In the genomic region with DNA sequence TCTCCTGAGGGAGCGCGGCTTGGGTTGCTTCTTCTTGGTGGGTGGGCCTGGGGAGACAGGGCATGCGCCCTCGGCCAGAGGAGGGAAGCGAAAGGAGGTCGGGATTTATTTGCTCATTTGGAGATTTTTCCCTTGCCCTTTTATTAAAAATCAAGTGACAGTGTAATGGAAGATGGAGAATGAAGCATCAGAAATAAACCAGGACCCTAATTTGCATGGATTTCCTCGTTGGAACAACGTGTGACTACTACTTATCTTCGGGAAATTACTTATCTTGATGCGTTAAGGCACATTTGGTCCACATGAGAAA, we compare ENCODE assay signal across 8 cellular contexts. TPM values are rescaled to one million over a fixed set of nuclear protein-coding genes. Genes with fewer than 3 reads are reported as not detected.
DNase-seq lines count a peak whose midpoint lies in the region; ATAC-seq and TF ChIP-seq lines count a peak whose summit lies in the region.
"Had no signal": no experiment of that assay in that cellular context is flagged by ENCODE, and none has a peak within 500 bp of the region (broad histone marks: within the 10 kb centered on the region; RNA-seq: fewer than 3 reads in every experiment).

No MANE protein-coding gene starts in this region.

- H3K36me3 ChIP-seq in H7 (replicated peaks; ENCODE audit: control insufficient read depth, insufficient read depth, low read length) (no peaks in the 10 kb centered on the region), fibroblast of lung (ENCODE audit: control insufficient read depth, insufficient read depth, low read length) (no peaks in the 10 kb centered on the region), neuron (ENCODE audit: insufficient read depth, low read length) (no peaks in the 10 kb centered on the region)

- H3K4me3 ChIP-seq in H7 (ENCODE audit: insufficient read depth, low read depth, low read length) (peak overlapping the region; percentile 92), fibroblast of lung (replicated peaks in 1 of 4; ENCODE audit: control extremely low read depth in 1 of 4, insufficient read depth in 1 of 4, low read depth in 3 of 4, low read length in 4 of 4) (peak overlapping the region; percentile 52 to 90 (median 75)), neuron (ENCODE audit: low read length) (peak overlapping the region; percentile 73)

- in situ Hi-C loops in SK-MEL-5 (cut with HindIII; ENCODE audit: low pct_unique_long_range_greater_than_20kb, low sequenced_read_pairs) = no loop called here

- H2AFZ ChIP-seq in fibroblast of lung (ENCODE audit: low read length) = peak overlapping the region; percentile 43
- peak overlapping the region; percentile 59 for H2AFZ ChIP-seq in neuron (ENCODE audit: low read depth, low read length)

- DNase-seq in H7 = peak; percentile 27
- peak; percentile 56 for DNase-seq in SK-MEL-5 (ENCODE audit: low read depth, low spot score)
- DNase-seq in fibroblast of lung (ENCODE audit: low read depth in 2 of 2) = peak; percentile 57 to 58
- DNase-seq in NCI-H2029 treated with DMSO at 0.1 percent for 48 hours (lab: John Stamatoyannopoulos, UW) = no peak

- ATAC-seq in GM19467 (IDR thresholded peaks at IDR 0.05; ENCODE audit: unreplicated experiment) (no peak), GM21619 (IDR thresholded peaks at IDR 0.05; ENCODE audit: unreplicated experiment) (no peak)

- peak overlapping the region; percentile 73 for H3K27ac ChIP-seq in fibroblast of lung (ENCODE audit: insufficient read depth, low read length)

- no peak for TF ChIP-seq CTCF in fibroblast of lung (conservative IDR thresholded peaks at IDR 0.05 in 1 of 2, IDR thresholded peaks at IDR 0.05 in 1 of 2; ENCODE audit: low read depth in 1 of 2, low read length in 2 of 2)

- peaks cover 13% of the 10 kb centered on the region for H3K4me1 ChIP-seq in fibroblast of lung (ENCODE audit: control insufficient read depth, extremely low read depth, insufficient read depth, low read length)
- H3K4me1 ChIP-seq in neuron (ENCODE audit: insufficient read depth, low read length) = peaks cover 18% of the 10 kb centered on the region

- H4K20me1 ChIP-seq in fibroblast of lung (ENCODE audit: control insufficient read depth, extremely low read depth, insufficient read depth, low read length) = no peaks in the 10 kb centered on the region

- H3K9ac ChIP-seq in fibroblast of lung (ENCODE audit: insufficient read depth, low read length) = peak overlapping the region; percentile 81

- H3K27me3 ChIP-seq in H7 (ENCODE audit: control insufficient read depth, insufficient read depth, low read length) (no peaks in the 10 kb centered on the region), fibroblast of lung (ENCODE audit: control insufficient read depth, insufficient read depth, low read length) (no peaks in the 10 kb centered on the region), neuron (ENCODE audit: insufficient read depth, low read length) (no peaks in the 10 kb centered on the region)

- H3K4me2 ChIP-seq in fibroblast of lung (ENCODE audit: extremely low read depth, insufficient read depth, low read length) = peak overlapping the region; percentile 42

- H3K79me2 ChIP-seq in fibroblast of lung (ENCODE audit: control insufficient read depth, insufficient read depth, low read length) = peaks cover 26% of the 10 kb centered on the region

- H3K9me3 ChIP-seq in fibroblast of lung (ENCODE audit: control insufficient read depth, insufficient read depth, low read depth, low read length) = no peaks in the 10 kb centered on the region
- H3K9me3 ChIP-seq in neuron (ENCODE audit: low read length) = no peaks in the 10 kb centered on the region

RNA-seq across cellular contexts. Expression of gene CLOCK, which starts 0.7 kb away (rescaled TPM):
- total RNA-seq in H7 (2014; rRNA removed; shearing (Covaris generic)) = 15.9 and 29.2 TPM in 2 replicates
- total RNA-seq in SK-MEL-5 (2014; rRNA removed; shearing (Covaris generic)) = 11.3 and 17.7 TPM in 2 replicates
- 5.0 and 21.3 TPM in 2 replicates for polyA plus RNA-seq in SK-MEL-5 (2015; cell fraction: cytosol; rRNA removed)
- 11.0 and 20.1 TPM in 2 replicates for polyA plus RNA-seq in SK-MEL-5 (2015; cell fraction: nucleus; rRNA removed)
- total RNA-seq in fibroblast of lung = 17.7 and 27.4 TPM in 2 replicates
- polyA plus RNA-seq in fibroblast of lung = 25.8 and 26.1 TPM in 2 replicates
- 13.0 and 15.9 TPM in 2 replicates for polyA plus RNA-seq in fibroblast of lung (2012)
- polyA minus RNA-seq in fibroblast of lung (ENCODE audit: low replicate concordance) = 9.3 and 54.4 TPM in 2 replicates

RNA-seq across cellular contexts. Expression of gene PDCL2, which starts 44.6 kb away (rescaled TPM):
- not detected in 2 replicates for total RNA-seq in H7 (2014; rRNA removed; shearing (Covaris generic))
- total RNA-seq in SK-MEL-5 (2014; rRNA removed; shearing (Covaris generic)) = not detected in 2 replicates
- polyA plus RNA-seq in SK-MEL-5 (2015; cell fraction: cytosol; rRNA removed) = not detected in 2 replicates
- polyA plus RNA-seq in SK-MEL-5 (2015; cell fraction: nucleus; rRNA removed) = not detected in 2 replicates
- not detected in 2 replicates for total RNA-seq in fibroblast of lung
- polyA plus RNA-seq in fibroblast of lung = not detected in 2 replicates
- polyA plus RNA-seq in fibroblast of lung (2012) = not detected in 2 replicates
- not detected in 2 replicates for polyA minus RNA-seq in fibroblast of lung (ENCODE audit: low replicate concordance)
- total RNA-seq: activated CD8-positive, alpha-beta memory T cell treated with anti-CD3 and anti-CD28 coated beads for 36 hours had no signal
